In genomic region chr14:23052671-23053070, GRCh38 we compare ENCODE assay signal across 1 cellular context.
A peak's percentile ranks its signal among the peaks of the same experiment; 100 is the strongest.
TF ChIP-seq lines count a peak whose summit lies in the region.

No MANE protein-coding gene starts in this region.

TF ChIP-seq in HepG2, 621 proteins besides CTCF, POLR2A, EP300 and RAD21 (continued from another document):
- TF ChIP-seq, protein P1, sequence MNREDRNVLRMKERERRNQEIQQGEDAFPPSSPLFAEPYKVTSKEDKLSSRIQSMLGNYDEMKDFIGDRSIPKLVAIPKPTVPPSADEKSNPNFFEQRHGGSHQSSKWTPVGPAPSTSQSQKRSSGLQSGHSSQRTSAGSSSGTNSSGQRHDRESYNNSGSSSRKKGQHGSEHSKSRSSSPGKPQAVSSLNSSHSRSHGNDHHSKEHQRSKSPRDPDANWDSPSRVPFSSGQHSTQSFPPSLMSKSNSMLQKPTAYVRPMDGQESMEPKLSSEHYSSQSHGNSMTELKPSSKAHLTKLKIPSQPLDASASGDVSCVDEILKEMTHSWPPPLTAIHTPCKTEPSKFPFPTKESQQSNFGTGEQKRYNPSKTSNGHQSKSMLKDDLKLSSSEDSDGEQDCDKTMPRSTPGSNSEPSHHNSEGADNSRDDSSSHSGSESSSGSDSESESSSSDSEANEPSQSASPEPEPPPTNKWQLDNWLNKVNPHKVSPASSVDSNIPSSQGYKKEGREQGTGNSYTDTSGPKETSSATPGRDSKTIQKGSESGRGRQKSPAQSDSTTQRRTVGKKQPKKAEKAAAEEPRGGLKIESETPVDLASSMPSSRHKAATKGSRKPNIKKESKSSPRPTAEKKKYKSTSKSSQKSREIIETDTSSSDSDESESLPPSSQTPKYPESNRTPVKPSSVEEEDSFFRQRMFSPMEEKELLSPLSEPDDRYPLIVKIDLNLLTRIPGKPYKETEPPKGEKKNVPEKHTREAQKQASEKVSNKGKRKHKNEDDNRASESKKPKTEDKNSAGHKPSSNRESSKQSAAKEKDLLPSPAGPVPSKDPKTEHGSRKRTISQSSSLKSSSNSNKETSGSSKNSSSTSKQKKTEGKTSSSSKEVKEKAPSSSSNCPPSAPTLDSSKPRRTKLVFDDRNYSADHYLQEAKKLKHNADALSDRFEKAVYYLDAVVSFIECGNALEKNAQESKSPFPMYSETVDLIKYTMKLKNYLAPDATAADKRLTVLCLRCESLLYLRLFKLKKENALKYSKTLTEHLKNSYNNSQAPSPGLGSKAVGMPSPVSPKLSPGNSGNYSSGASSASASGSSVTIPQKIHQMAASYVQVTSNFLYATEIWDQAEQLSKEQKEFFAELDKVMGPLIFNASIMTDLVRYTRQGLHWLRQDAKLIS (CRISPR knock-in tag; IDR thresholded peaks at IDR 0.05) = no peak
- no peak for TF ChIP-seq MEIS1 (CRISPR knock-in tag; IDR thresholded peaks at IDR 0.05; ENCODE audit: borderline replicate concordance)
- no peak for TF ChIP-seq KLF11 (CRISPR knock-in tag; IDR thresholded peaks at IDR 0.05)
- no peak for TF ChIP-seq ZNF138 (CRISPR knock-in tag; IDR thresholded peaks at IDR 0.05; ENCODE audit: low read depth)
- TF ChIP-seq ZNF639 (CRISPR knock-in tag; conservative IDR thresholded peaks at IDR 0.05) = no peak
- TF ChIP-seq NFIB (CRISPR knock-in tag; IDR thresholded peaks at IDR 0.05; ENCODE audit: borderline replicate concordance) = no peak
- 0 out of 2 replicates have a peak, but pooled peaks have one; percentile 19 for TF ChIP-seq ZBTB20 (CRISPR knock-in tag; IDR thresholded peaks at IDR 0.05; ENCODE audit: borderline replicate concordance, low read depth)
- TF ChIP-seq ATF7-NPFF (CRISPR knock-in tag; IDR thresholded peaks at IDR 0.05; ENCODE audit: low read depth) = no peak
- TF ChIP-seq, protein P2, sequence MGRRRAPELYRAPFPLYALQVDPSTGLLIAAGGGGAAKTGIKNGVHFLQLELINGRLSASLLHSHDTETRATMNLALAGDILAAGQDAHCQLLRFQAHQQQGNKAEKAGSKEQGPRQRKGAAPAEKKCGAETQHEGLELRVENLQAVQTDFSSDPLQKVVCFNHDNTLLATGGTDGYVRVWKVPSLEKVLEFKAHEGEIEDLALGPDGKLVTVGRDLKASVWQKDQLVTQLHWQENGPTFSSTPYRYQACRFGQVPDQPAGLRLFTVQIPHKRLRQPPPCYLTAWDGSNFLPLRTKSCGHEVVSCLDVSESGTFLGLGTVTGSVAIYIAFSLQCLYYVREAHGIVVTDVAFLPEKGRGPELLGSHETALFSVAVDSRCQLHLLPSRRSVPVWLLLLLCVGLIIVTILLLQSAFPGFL (CRISPR knock-in tag; IDR thresholded peaks at IDR 0.05) = no peak
- TF ChIP-seq SNRNP70 (IDR thresholded peaks at IDR 0.05; ENCODE audit: low read depth, low read length) = no peak
- TF ChIP-seq, protein P3, sequence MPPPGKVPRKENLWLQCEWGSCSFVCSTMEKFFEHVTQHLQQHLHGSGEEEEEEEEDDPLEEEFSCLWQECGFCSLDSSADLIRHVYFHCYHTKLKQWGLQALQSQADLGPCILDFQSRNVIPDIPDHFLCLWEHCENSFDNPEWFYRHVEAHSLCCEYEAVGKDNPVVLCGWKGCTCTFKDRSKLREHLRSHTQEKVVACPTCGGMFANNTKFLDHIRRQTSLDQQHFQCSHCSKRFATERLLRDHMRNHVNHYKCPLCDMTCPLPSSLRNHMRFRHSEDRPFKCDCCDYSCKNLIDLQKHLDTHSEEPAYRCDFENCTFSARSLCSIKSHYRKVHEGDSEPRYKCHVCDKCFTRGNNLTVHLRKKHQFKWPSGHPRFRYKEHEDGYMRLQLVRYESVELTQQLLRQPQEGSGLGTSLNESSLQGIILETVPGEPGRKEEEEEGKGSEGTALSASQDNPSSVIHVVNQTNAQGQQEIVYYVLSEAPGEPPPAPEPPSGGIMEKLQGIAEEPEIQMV (CRISPR knock-in tag; IDR thresholded peaks at IDR 0.05; ENCODE audit: low read depth) = no peak
- no peak for TF ChIP-seq ZNF776 (CRISPR knock-in tag; IDR thresholded peaks at IDR 0.05)
- no peak for TF ChIP-seq JDP2 (CRISPR knock-in tag; IDR thresholded peaks at IDR 0.05; ENCODE audit: borderline replicate concordance)
- TF ChIP-seq GFI1 (CRISPR knock-in tag; IDR thresholded peaks at IDR 0.05; ENCODE audit: borderline replicate concordance) = no peak
- TF ChIP-seq ZNF83 (CRISPR knock-in tag; IDR thresholded peaks at IDR 0.05; ENCODE audit: borderline replicate concordance) = no peak
- no peak for TF ChIP-seq ZSCAN21 (CRISPR knock-in tag; IDR thresholded peaks at IDR 0.05; ENCODE audit: borderline replicate concordance)
- no peak for TF ChIP-seq WIZ (CRISPR knock-in tag; IDR thresholded peaks at IDR 0.05)
- TF ChIP-seq TARDBP (CRISPR knock-in tag; IDR thresholded peaks at IDR 0.05) = no peak
- no peak for TF ChIP-seq ZNF124 (CRISPR knock-in tag; IDR thresholded peaks at IDR 0.05)
- TF ChIP-seq ZNF274 (CRISPR knock-in tag; IDR thresholded peaks at IDR 0.05) = 0 out of 2 replicates have a peak, but pooled peaks have one; percentile 9
- no peak for TF ChIP-seq GTF2F1 (IDR thresholded peaks at IDR 0.05; ENCODE audit: low read length)
- 0 out of 2 replicates have a peak, but pooled peaks have one; percentile 11 for TF ChIP-seq ZNF563 (CRISPR knock-in tag; IDR thresholded peaks at IDR 0.05)
- TF ChIP-seq, protein P4, sequence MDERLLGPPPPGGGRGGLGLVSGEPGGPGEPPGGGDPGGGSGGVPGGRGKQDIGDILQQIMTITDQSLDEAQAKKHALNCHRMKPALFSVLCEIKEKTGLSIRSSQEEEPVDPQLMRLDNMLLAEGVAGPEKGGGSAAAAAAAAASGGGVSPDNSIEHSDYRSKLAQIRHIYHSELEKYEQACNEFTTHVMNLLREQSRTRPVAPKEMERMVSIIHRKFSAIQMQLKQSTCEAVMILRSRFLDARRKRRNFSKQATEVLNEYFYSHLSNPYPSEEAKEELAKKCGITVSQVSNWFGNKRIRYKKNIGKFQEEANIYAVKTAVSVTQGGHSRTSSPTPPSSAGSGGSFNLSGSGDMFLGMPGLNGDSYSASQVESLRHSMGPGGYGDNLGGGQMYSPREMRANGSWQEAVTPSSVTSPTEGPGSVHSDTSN (CRISPR knock-in tag; IDR thresholded peaks at IDR 0.05) = no peak
- TF ChIP-seq, protein P5, sequence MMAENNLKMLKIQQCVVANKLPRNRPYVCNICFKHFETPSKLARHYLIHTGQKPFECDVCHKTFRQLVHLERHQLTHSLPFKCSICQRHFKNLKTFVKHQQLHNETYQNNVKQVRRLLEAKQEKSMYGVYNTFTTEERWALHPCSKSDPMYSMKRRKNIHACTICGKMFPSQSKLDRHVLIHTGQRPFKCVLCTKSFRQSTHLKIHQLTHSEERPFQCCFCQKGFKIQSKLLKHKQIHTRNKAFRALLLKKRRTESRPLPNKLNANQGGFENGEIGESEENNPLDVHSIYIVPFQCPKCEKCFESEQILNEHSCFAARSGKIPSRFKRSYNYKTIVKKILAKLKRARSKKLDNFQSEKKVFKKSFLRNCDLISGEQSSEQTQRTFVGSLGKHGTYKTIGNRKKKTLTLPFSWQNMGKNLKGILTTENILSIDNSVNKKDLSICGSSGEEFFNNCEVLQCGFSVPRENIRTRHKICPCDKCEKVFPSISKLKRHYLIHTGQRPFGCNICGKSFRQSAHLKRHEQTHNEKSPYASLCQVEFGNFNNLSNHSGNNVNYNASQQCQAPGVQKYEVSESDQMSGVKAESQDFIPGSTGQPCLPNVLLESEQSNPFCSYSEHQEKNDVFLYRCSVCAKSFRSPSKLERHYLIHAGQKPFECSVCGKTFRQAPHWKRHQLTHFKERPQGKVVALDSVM (CRISPR knock-in tag; IDR thresholded peaks at IDR 0.05) = no peak
- no peak for TF ChIP-seq RBAK (CRISPR knock-in tag; IDR thresholded peaks at IDR 0.05)
